8 cellular contexts compared by ENCODE assay signal in genomic region chr15:98648654-98649537, GRCh38. TPM values are rescaled to one million over a fixed set of nuclear protein-coding genes. Genes with fewer than 3 reads are reported as not detected.
A peak's percentile ranks its signal among the peaks of the same experiment; 100 is the strongest.
DNase-seq lines count a peak whose midpoint lies in the region; ATAC-seq and TF ChIP-seq lines count a peak whose summit lies in the region.

No MANE protein-coding gene starts in this region.

- H3K9me2 ChIP-seq in SK-N-SH, result no peaks in the 10 kb centered on the region

- CTCF ChIA-PET in SK-N-SH (lab: Yijun Ruan, JAX), result interaction anchor here (0.6 to 7.1 kb wide), 10 partner anchors 10 to 255 kb away, joined by 3 to 51 read pairs (median 5); no protein-coding TSS in a partner anchor

- H3K27me3 ChIP-seq in SK-N-SH (ENCODE audit: insufficient read depth) (no peaks in the 10 kb centered on the region; the same call in 1 of the 2 replicates), iPS DF 6.9 (ENCODE audit: control insufficient read depth, insufficient read depth, low read length) (no peaks in the 10 kb centered on the region), sigmoid colon (no peaks in the 10 kb centered on the region)

- TF ChIP-seq CTCF in SK-N-SH (IDR thresholded peaks at IDR 0.05), result peak; percentile 15; the same call in 1 of the 2 replicates
- TF ChIP-seq CTCF in astrocyte of the spinal cord (IDR thresholded peaks at IDR 0.05; ENCODE audit: low read depth, low read length), result no peak
- no peak for TF ChIP-seq CTCF in sigmoid colon (IDR thresholded peaks at IDR 0.05)

- POLR2A ChIA-PET in SK-N-SH (lab: Yijun Ruan, JAX), result no interaction called here

- H3K36me3 ChIP-seq in SK-N-SH (replicated peaks in 1 of 2; ENCODE audit: control insufficient read depth in 1 of 2, insufficient read depth in 2 of 2, low read length in 1 of 2), result no peaks in the 10 kb centered on the region
- no peaks in the 10 kb centered on the region; the same call in 1 of the 2 replicates for H3K36me3 ChIP-seq in iPS DF 6.9 (ENCODE audit: control insufficient read depth, insufficient read depth, low read length)
- no peaks in the 10 kb centered on the region for H3K36me3 ChIP-seq in sigmoid colon

- H3K4me2 ChIP-seq in SK-N-SH, result peak overlapping the region; percentile 99; the same call in 1 of the 2 replicates

- no peak for TF ChIP-seq RAD21 in SK-N-SH (IDR thresholded peaks at IDR 0.05; ENCODE audit: low read length)

- ATAC-seq in GM19023 (IDR thresholded peaks at IDR 0.05; ENCODE audit: unreplicated experiment), result peak; percentile 26
- ATAC-seq in HG03159 (IDR thresholded peaks at IDR 0.05; ENCODE audit: unreplicated experiment), result peak; percentile 21

- H3K27ac ChIP-seq in SK-N-SH (ENCODE audit: low read depth in 2 of 2, low read length in 1 of 2) (peak overlapping the region; percentile 76 to 89), iPS DF 6.9 (ENCODE audit: low read length) (no peak overlapping the region), sigmoid colon (peak overlapping the region; percentile 92 to 98 (median 96))

- 1% methylated on average over 40 of the region's 122 CpGs for WGBS in SK-N-SH (ENCODE audit: low lambda C conversion rate)
- WGBS in iPS DF 6.9 (ENCODE audit: insufficient coverage, insufficient read length), result no CpG with 5 or more reads among the region's 122 CpGs
- 0 to 1% methylated on average over 122 of the region's 122 CpGs for WGBS in sigmoid colon, 2 donors

- H3K9me3 ChIP-seq in SK-N-SH, result no peaks in the 10 kb centered on the region
- H3K9me3 ChIP-seq in iPS DF 6.9 (ENCODE audit: control insufficient read depth, insufficient read depth, low read length), result no peaks in the 10 kb centered on the region
- H3K9me3 ChIP-seq in sigmoid colon, result no peaks in the 10 kb centered on the region

- H3K79me2 ChIP-seq in SK-N-SH (ENCODE audit: insufficient read depth), result peaks cover 45% of the 10 kb centered on the region

- intact Hi-C loops in sigmoid colon (cut with DNase I), result loop anchor here (1.0 to 5.0 kb wide), 3 partner anchors 52 to 207 kb away; no protein-coding TSS in a partner anchor

- H4K20me1 ChIP-seq in SK-N-SH (ENCODE audit: insufficient read depth), result peaks cover 18% of the 10 kb centered on the region

- no peak overlapping the region; the same call in 1 of the 2 replicates for H2AFZ ChIP-seq in SK-N-SH (ENCODE audit: low read depth)

- in situ Hi-C loops in astrocyte of the spinal cord (cut with HindIII; ENCODE audit: low sequenced_read_pairs), result no loop called here

- peak overlapping the region; percentile 75 for H3K9ac ChIP-seq in SK-N-SH

- peaks cover 6% of the 10 kb centered on the region for H3F3A ChIP-seq in SK-N-SH (replicated peaks; ENCODE audit: insufficient read depth)

- DNase-seq in Ammon's horn (ENCODE audit: low spot score) (peak; percentile 51), SK-N-SH (peak; percentile 70), astrocyte of the spinal cord (ENCODE audit: low read depth, low spot score) (peak; percentile 58), iPS DF 6.9 (ENCODE audit: low read depth, low spot score) (no peak), sigmoid colon (peak; percentile 78), NK-92 (lab: John Stamatoyannopoulos, UW; ENCODE audit: unreplicated experiment) (no peak)

- H3K4me3 ChIP-seq in SK-N-SH (ENCODE audit: low read depth in 2 of 2, low read length in 1 of 2) (peak overlapping the region; percentile 66 to 85), astrocyte of the spinal cord (ENCODE audit: low read depth, low read length) (peak overlapping the region; percentile 85), iPS DF 6.9 (ENCODE audit: low read length) (peak overlapping the region; percentile 71), sigmoid colon (peak overlapping the region; percentile 63 to 94 (median 85))

- no peak for TF ChIP-seq POLR2A in sigmoid colon (IDR thresholded peaks at IDR 0.05)

- H3K4me1 ChIP-seq in SK-N-SH (ENCODE audit: control insufficient read depth in 1 of 2, insufficient read depth in 2 of 2, low read depth in 1 of 2, low read length in 1 of 2) (peaks cover 4 to 5% of the 10 kb centered on the region in 2 experiments; a peak in 3 of 4 replicates), iPS DF 6.9 (ENCODE audit: control insufficient read depth, insufficient read depth, low read length) (no peaks in the 10 kb centered on the region), sigmoid colon (peaks cover 0 to 30% (median 23%) of the 10 kb centered on the region in 4 donors)

- TF ChIP-seq EP300 in SK-N-SH (IDR thresholded peaks at IDR 0.05; ENCODE audit: borderline replicate concordance in 1 of 2, low read depth in 1 of 2, low read length in 1 of 2) (no peak), sigmoid colon (IDR thresholded peaks at IDR 0.05) (no peak)

TF ChIP-seq in SK-N-SH, 30 proteins besides CTCF, POLR2A, EP300 and RAD21:
- TF ChIP-seq ELF1 (IDR thresholded peaks at IDR 0.05) (no peak), RXRA (IDR thresholded peaks at IDR 0.05; ENCODE audit: borderline replicate concordance, low read depth) (no peak), TAF1 (IDR thresholded peaks at IDR 0.05; ENCODE audit: borderline replicate concordance, low read depth, low read length) (peak; percentile 14; the same call in 1 of the 2 replicates)
- TF ChIP-seq, protein P1, sequence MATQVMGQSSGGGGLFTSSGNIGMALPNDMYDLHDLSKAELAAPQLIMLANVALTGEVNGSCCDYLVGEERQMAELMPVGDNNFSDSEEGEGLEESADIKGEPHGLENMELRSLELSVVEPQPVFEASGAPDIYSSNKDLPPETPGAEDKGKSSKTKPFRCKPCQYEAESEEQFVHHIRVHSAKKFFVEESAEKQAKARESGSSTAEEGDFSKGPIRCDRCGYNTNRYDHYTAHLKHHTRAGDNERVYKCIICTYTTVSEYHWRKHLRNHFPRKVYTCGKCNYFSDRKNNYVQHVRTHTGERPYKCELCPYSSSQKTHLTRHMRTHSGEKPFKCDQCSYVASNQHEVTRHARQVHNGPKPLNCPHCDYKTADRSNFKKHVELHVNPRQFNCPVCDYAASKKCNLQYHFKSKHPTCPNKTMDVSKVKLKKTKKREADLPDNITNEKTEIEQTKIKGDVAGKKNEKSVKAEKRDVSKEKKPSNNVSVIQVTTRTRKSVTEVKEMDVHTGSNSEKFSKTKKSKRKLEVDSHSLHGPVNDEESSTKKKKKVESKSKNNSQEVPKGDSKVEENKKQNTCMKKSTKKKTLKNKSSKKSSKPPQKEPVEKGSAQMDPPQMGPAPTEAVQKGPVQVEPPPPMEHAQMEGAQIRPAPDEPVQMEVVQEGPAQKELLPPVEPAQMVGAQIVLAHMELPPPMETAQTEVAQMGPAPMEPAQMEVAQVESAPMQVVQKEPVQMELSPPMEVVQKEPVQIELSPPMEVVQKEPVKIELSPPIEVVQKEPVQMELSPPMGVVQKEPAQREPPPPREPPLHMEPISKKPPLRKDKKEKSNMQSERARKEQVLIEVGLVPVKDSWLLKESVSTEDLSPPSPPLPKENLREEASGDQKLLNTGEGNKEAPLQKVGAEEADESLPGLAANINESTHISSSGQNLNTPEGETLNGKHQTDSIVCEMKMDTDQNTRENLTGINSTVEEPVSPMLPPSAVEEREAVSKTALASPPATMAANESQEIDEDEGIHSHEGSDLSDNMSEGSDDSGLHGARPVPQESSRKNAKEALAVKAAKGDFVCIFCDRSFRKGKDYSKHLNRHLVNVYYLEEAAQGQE (IDR thresholded peaks at IDR 0.05; ENCODE audit: low read depth, low read length), result no peak
TF ChIP-seq in SK-N-SH: peak in this region for 1.

RNA-seq across cellular contexts. Expression of gene IGF1R, which starts 0.6 kb away (rescaled TPM):
- polyA plus RNA-seq in SK-N-SH (2012; rRNA removed), result 6.4 and 9.5 TPM in 2 replicates
- polyA plus RNA-seq in SK-N-SH (2012; cell fraction: cytosol; rRNA removed), result 4.6 and 5.5 TPM in 2 replicates
- 17.9 and 19.8 TPM in 2 replicates for polyA plus RNA-seq in SK-N-SH (2012; cell fraction: nucleus; rRNA removed)
- 100 to 1,000 TPM in 1 of 4 donors, 10 to 100 TPM in 3; 39.6 to 130 (median 61.3) TPM for total RNA-seq in sigmoid colon
- polyA plus RNA-seq in sigmoid colon, result 1 to 10 TPM; 1.2 to 8.5 (median 1.4) TPM

Comparison
In these comparisons a context has a peak if more than half of its experiments do, and no peak if none do; other contexts are left out.
1. DNase-seq: peak in Ammon's horn (single experiment), SK-N-SH (single experiment), astrocyte of the spinal cord (single experiment) and sigmoid colon (single experiment); none in iPS DF 6.9 (single experiment) and NK-92 (single experiment).
2. Peak in every context shown above with its lines, with median percentiles within 50 percentile points of each other: H3K4me3 ChIP-seq.